ENCODE assay signal across 8 cellular contexts in genomic region chr1:203304919-203305808, GRCh38. TPM values are rescaled to one million over a fixed set of nuclear protein-coding genes. Genes with fewer than 3 reads are reported as not detected.
DNase-seq lines count a peak whose midpoint lies in the region; ATAC-seq, FAIRE-seq and TF ChIP-seq lines count a peak whose summit lies in the region.

BTG2 (plus strand) TSS chr1:203305519; CDS start chr1:203305607, 88 bp downstream.

- DNase-seq in COR-L47 (lab: John Stamatoyannopoulos, UW) (peak; percentile 79), HUDEP-2 (lab: John Stamatoyannopoulos, UW; ENCODE audit: unreplicated experiment in 76 of 76) (peak in 73 of 76 experiments; percentile 11 to 93 (median 79)), NOMO-1 treated with DMSO at 0.1 percent for 48 hours (lab: John Stamatoyannopoulos, UW; ENCODE audit: unreplicated experiment) (peak; percentile 78), H1 (ENCODE audit: low read depth in 1 of 2, low spot score in 2 of 2) (peak; percentile 70 to 85), mesenchymal stem cell (peak; percentile 93)
- peak; percentile 93 for DNase-seq in activated CD8-positive, alpha-beta memory T cell treated with anti-CD3 and anti-CD28 coated beads, Interleukin-2, amount 10 ng/mL, durations not matched to agents 7 days and 5 days
- DNase-seq in stimulated activated CD8-positive, alpha-beta memory T cell treated with anti-CD3 and anti-CD28 coated beads, Interleukin-12 subunit alpha, Interleukin-12 subunit beta, amount 100 ng/mL, for 4 hours (ENCODE audit: low read depth): peak; percentile 89

- H3K27me3 Mint-ChIP-seq in activated CD8-positive, alpha-beta memory T cell treated with anti-CD3 and anti-CD28 coated beads, Interleukin-2, amount 10 ng/mL, durations not matched to agents 7 days and 5 days: no peaks in the 10 kb centered on the region

- peak; percentile 83 to 85 for TF ChIP-seq POLR2A in H1 (IDR thresholded peaks at IDR 0.05; ENCODE audit: control extremely low read depth in 1 of 2, low read depth in 2 of 2, low read length in 2 of 2)

- POLR2A ChIA-PET in H1 (lab: Charles Lee; ENCODE audit: partially characterized antibody): interaction anchor here (0.6 to 3.3 kb wide), 5 partner anchors 12 to 299 kb away, joined by 3 to 11 read pairs (median 5); no protein-coding TSS in a partner anchor

- H3K36me3 ChIP-seq in H1 (ENCODE audit: control insufficient read depth in 2 of 4, insufficient read depth in 4 of 4, low read length in 3 of 4) (no peaks in the 10 kb centered on the region; a peak in 1 of 8 replicates), mesenchymal stem cell (ENCODE audit: control insufficient read depth in 1 of 2, insufficient read depth in 2 of 2, low read depth in 1 of 2, low read length in 2 of 2) (peaks cover 16 to 33% of the 10 kb centered on the region in 2 experiments)

- H3K9ac ChIP-seq in H1 (replicated peaks in 1 of 4; ENCODE audit: extremely low read depth in 1 of 4, low read depth in 3 of 4, low read length in 3 of 4) (peak within 1 kb of the TSS; percentile 59 to 93 (median 70)), mesenchymal stem cell (ENCODE audit: low read length) (peak within 1 kb of the TSS; percentile 91)

- no peaks in the 10 kb centered on the region for H3K79me2 ChIP-seq in H1 (ENCODE audit: control insufficient read depth in 1 of 2, insufficient read depth in 2 of 2, low read length in 2 of 2)

- H3K23ac ChIP-seq in H1 (ENCODE audit: insufficient read length) (no peak within 1 kb of the TSS), mesenchymal stem cell (ENCODE audit: low read length in 2 of 2) (peak within 1 kb of the TSS in 1 of 2 experiments; percentile 95)

- no peak within 1 kb of the TSS for H2BK20ac ChIP-seq in H1 (ENCODE audit: low read length)

- no peak within 1 kb of the TSS for H3K4ac ChIP-seq in H1 (replicated peaks; ENCODE audit: insufficient read length, low read depth, low read length)
- H3K4ac ChIP-seq in mesenchymal stem cell (ENCODE audit: low read depth in 1 of 2, low read length in 2 of 2): peak within 1 kb of the TSS; percentile 48 to 83

- peaks cover 58% of the 10 kb centered on the region for H3K4me1 Mint-ChIP-seq in activated CD8-positive, alpha-beta memory T cell treated with anti-CD3 and anti-CD28 coated beads, Interleukin-2, amount 10 ng/mL, durations not matched to agents 7 days and 5 days

- no peak within 1 kb of the TSS for H2BK120ac ChIP-seq in H1 (replicated peaks; ENCODE audit: low read depth, low read length)
- H2BK120ac ChIP-seq in mesenchymal stem cell (ENCODE audit: low read depth, low read length): no peak within 1 kb of the TSS

- no peak within 1 kb of the TSS for H4K5ac ChIP-seq in H1 (ENCODE audit: insufficient read length, low read depth, low read length)

- H2BK5ac ChIP-seq in H1 (ENCODE audit: low read depth, low read length): no peak within 1 kb of the TSS
- H2BK5ac ChIP-seq in mesenchymal stem cell (ENCODE audit: low read depth, low read length, poor library complexity, severe bottlenecking): peak within 1 kb of the TSS; percentile 57

- no peak within 1 kb of the TSS for H3K56ac ChIP-seq in H1 (replicated peaks; ENCODE audit: insufficient read length, low read depth, low read length)

- peaks cover 13% of the 10 kb centered on the region for H3K23me2 ChIP-seq in H1 (ENCODE audit: low read depth, low read length)

- H3K14ac ChIP-seq in H1 (ENCODE audit: insufficient read length): no peak within 1 kb of the TSS
- peak within 1 kb of the TSS in 1 of 2 experiments; percentile 96 for H3K14ac ChIP-seq in mesenchymal stem cell (ENCODE audit: low read length in 2 of 2)

- H3K79me1 ChIP-seq in H1 (ENCODE audit: low read depth, low read length): no peaks in the 10 kb centered on the region
- peaks cover 19% of the 10 kb centered on the region for H3K79me1 ChIP-seq in mesenchymal stem cell (replicated peaks; ENCODE audit: low read length, poor library complexity, severe bottlenecking)

- H3K27ac Mint-ChIP-seq in activated CD8-positive, alpha-beta memory T cell treated with anti-CD3 and anti-CD28 coated beads, Interleukin-2, amount 10 ng/mL, durations not matched to agents 7 days and 5 days: peak within 1 kb of the TSS; percentile 96

- H3K27me3 ChIP-seq in H1 (replicated peaks in 1 of 4; ENCODE audit: control insufficient read depth in 3 of 4, extremely low read depth in 1 of 4, insufficient read depth in 3 of 4, low read length in 3 of 4) (peaks cover 41 to 86% (median 77%) of the 10 kb centered on the region in 4 experiments), mesenchymal stem cell (ENCODE audit: control insufficient read depth in 1 of 2, insufficient read depth in 1 of 2, low read length in 2 of 2) (peaks cover 3 to 21% of the 10 kb centered on the region in 2 experiments)

- H3K4me3 ChIP-seq in H1 (ENCODE audit: extremely low read depth in 1 of 4, insufficient read depth in 2 of 4, low read depth in 3 of 4, low read length in 4 of 4) (peak within 1 kb of the TSS; percentile 74 to 92 (median 78)), mesenchymal stem cell (ENCODE audit: insufficient read depth in 1 of 2, low read depth in 1 of 2, low read length in 2 of 2) (peak within 1 kb of the TSS; percentile 89 to 91)

- H2AK5ac ChIP-seq in H1 (ENCODE audit: low read depth, low read length): no peak within 1 kb of the TSS; the same call in 1 of the 2 replicates
- peak within 1 kb of the TSS; percentile 26 for H2AK5ac ChIP-seq in mesenchymal stem cell (ENCODE audit: low read length, severe bottlenecking)

- H2AFZ ChIP-seq in H1 (ENCODE audit: low read length): peak within 1 kb of the TSS; percentile 92
- peak within 1 kb of the TSS; percentile 15 for H2AFZ ChIP-seq in mesenchymal stem cell (ENCODE audit: low read depth, low read length)

- H2BK12ac ChIP-seq in H1 (ENCODE audit: low read depth, low read length) (peak within 1 kb of the TSS; percentile 80; the same call in 1 of the 2 replicates), mesenchymal stem cell (ENCODE audit: low read length in 2 of 2) (peak within 1 kb of the TSS in 1 of 2 experiments; percentile 77)

- H3K18ac ChIP-seq in H1 (ENCODE audit: extremely low read depth, low read length): peak within 1 kb of the TSS; percentile 86
- peak within 1 kb of the TSS; percentile 35 to 91 for H3K18ac ChIP-seq in mesenchymal stem cell (ENCODE audit: low read depth in 1 of 2, low read length in 2 of 2)

- no peak for TF ChIP-seq CTCF in H1 (IDR thresholded peaks at IDR 0.05; ENCODE audit: control extremely low read depth in 1 of 3, insufficient read depth in 1 of 3, low read depth in 1 of 3, low read length in 3 of 3)

- H3K36me3 Mint-ChIP-seq in activated CD8-positive, alpha-beta memory T cell treated with anti-CD3 and anti-CD28 coated beads, Interleukin-2, amount 10 ng/mL, durations not matched to agents 7 days and 5 days: peaks cover 42% of the 10 kb centered on the region

- peak within 1 kb of the TSS; percentile 95 for H3K4me3 Mint-ChIP-seq in activated CD8-positive, alpha-beta memory T cell treated with anti-CD3 and anti-CD28 coated beads, Interleukin-2, amount 10 ng/mL, durations not matched to agents 7 days and 5 days

- H3K4me2 ChIP-seq in H1 (ENCODE audit: insufficient read depth in 1 of 2, low read depth in 2 of 2, low read length in 2 of 2): peak within 1 kb of the TSS; percentile 82 to 88
- H3K4me2 ChIP-seq in mesenchymal stem cell (ENCODE audit: low read length, poor library complexity, severe bottlenecking): peak within 1 kb of the TSS; percentile 70

- no peak for TF ChIP-seq RAD21 in H1 (IDR thresholded peaks at IDR 0.05 in 1 of 2, conservative IDR thresholded peaks at IDR 0.05 in 1 of 2; ENCODE audit: low read depth in 2 of 2, low read length in 2 of 2)

- peaks cover 5 to 24% of the 10 kb centered on the region in 2 experiments for H4K20me1 ChIP-seq in H1 (replicated peaks in 1 of 2; ENCODE audit: control insufficient read depth in 1 of 2, insufficient read depth in 2 of 2, low read length in 2 of 2)

- FAIRE-seq in H1 (lab: Jason Lieb, UNC): no peak

- H3K9me3 ChIP-seq in H1 (ENCODE audit: insufficient read depth in 2 of 2, low read depth in 1 of 2, low read length in 1 of 2): no peaks in the 10 kb centered on the region
- no peaks in the 10 kb centered on the region for H3K9me3 ChIP-seq in mesenchymal stem cell (ENCODE audit: control insufficient read depth, low read length)

- WGBS in H1 (ENCODE audit: extremely low coverage in 1 of 2, insufficient coverage in 1 of 2, insufficient read length in 1 of 2, insufficient replicate concordance in 2 of 2, low coverage in 1 of 2, low lambda C conversion rate in 2 of 2, missing lambda C conversion rate in 1 of 2), 2 experiments: 4% methylated on average over 45 of the region's 79 CpGs; no CpG with 5 or more reads in 1 of the 2 experiments
- 2% methylated on average over 46 of the region's 79 CpGs for WGBS in mesenchymal stem cell

- H4K8ac ChIP-seq in H1 (ENCODE audit: extremely low read depth, insufficient read depth, low read length) (peak within 1 kb of the TSS; percentile 78; the same call in 1 of the 2 replicates), mesenchymal stem cell (ENCODE audit: low read length) (peak within 1 kb of the TSS; percentile 22)

- peak within 1 kb of the TSS; percentile 11 for H4K91ac ChIP-seq in H1 (replicated peaks; ENCODE audit: insufficient read length, low read length)
- H4K91ac ChIP-seq in mesenchymal stem cell (ENCODE audit: low read length): peak within 1 kb of the TSS; percentile 43

- no peak within 1 kb of the TSS for H3K27ac ChIP-seq in H1 (ENCODE audit: low read depth, low read length)
- H3K27ac ChIP-seq in mesenchymal stem cell (ENCODE audit: low read length, poor library complexity, severe bottlenecking): peak within 1 kb of the TSS; percentile 56

- H3K4me1 ChIP-seq in H1 (replicated peaks in 1 of 4; ENCODE audit: control insufficient read depth in 3 of 4, insufficient read depth in 4 of 4, low read length in 3 of 4) (peaks cover 14 to 33% (median 18%) of the 10 kb centered on the region in 4 experiments), mesenchymal stem cell (ENCODE audit: control insufficient read depth, insufficient read depth, low read depth, low read length) (peaks cover 16% of the 10 kb centered on the region)

- CTCF ChIA-PET in activated CD8-positive, alpha-beta memory T cell treated with anti-CD3 and anti-CD28 coated beads, Interleukin-2, amount 10 ng/mL, durations not matched to agents 7 days and 5 days (lab: Charles Lee): interaction anchor here (0.6 to 14.1 kb wide), 9 partner anchors 10 to 183 kb away, joined by 3 to 345 read pairs (median 21); no protein-coding TSS in a partner anchor
- CTCF ChIA-PET in H1 (lab: Charles Lee; ENCODE audit: partially characterized antibody): interaction anchor here (1.0 to 9.3 kb wide), 6 partner anchors 10 to 35 kb away, joined by 4 to 123 read pairs (median 24); no protein-coding TSS in a partner anchor

- no peak for TF ChIP-seq EP300 in H1 (IDR thresholded peaks at IDR 0.05; ENCODE audit: borderline replicate concordance in 1 of 2, low read depth in 2 of 2, low read length in 2 of 2)

- H2BK15ac ChIP-seq in H1 (ENCODE audit: low read length): peak within 1 kb of the TSS; percentile 72; the same call in 1 of the 2 replicates
- H2BK15ac ChIP-seq in mesenchymal stem cell (ENCODE audit: low read depth, poor library complexity, severe bottlenecking): peak within 1 kb of the TSS; percentile 73

- no peaks in the 10 kb centered on the region for H3K9me3 Mint-ChIP-seq in activated CD8-positive, alpha-beta memory T cell treated with anti-CD3 and anti-CD28 coated beads, Interleukin-2, amount 10 ng/mL, durations not matched to agents 7 days and 5 days (ENCODE audit: low read depth)

- ATAC-seq in GM21381 (IDR thresholded peaks at IDR 0.05; ENCODE audit: unreplicated experiment): peak; percentile 75
- peak; percentile 81 for ATAC-seq in activated CD8-positive, alpha-beta memory T cell treated with anti-CD3 and anti-CD28 coated beads, Interleukin-2, amount 10 ng/mL, durations not matched to agents 7 days and 5 days

RNA-seq across cellular contexts. Expression of gene BTG2, which starts in this region (rescaled TPM):
- total RNA-seq in activated CD8-positive, alpha-beta memory T cell treated with anti-CD3 and anti-CD28 coated beads, Interleukin-2, amount 10 ng/mL, durations not matched to agents 7 days and 5 days: 100 to 1,000 TPM in 1 of 2 experiments, 10 to 100 TPM in 1; 72.2 to 142 TPM
- 4.1 and 4.8 TPM in 2 replicates for total RNA-seq in H1 (2021; fragmentation: NEBNext Ultra II Directional; extraction: Animal tissue kit (Norgen Biotek cat#: 25700))
- 11.0 and 15.1 TPM in 2 replicates for polyA plus RNA-seq in H1 (2011; rRNA removed)
- 10.1 TPM for polyA plus RNA-seq in H1 (2011; cell fraction: cytosol; rRNA removed)
- polyA plus RNA-seq in H1 (2011; cell fraction: nucleus; rRNA removed): 10.0 TPM
- 5.6 to 6.3 TPM (median 5.9 TPM) in 4 replicates for polyA plus RNA-seq in H1 (2012, experiment 1 of 2)
- polyA plus RNA-seq in H1 (2012, experiment 2 of 2): 7.6 TPM
- 2.1 TPM for polyA plus RNA-seq in H1 (2013, experiment 1 of 2)
- 2.6 TPM for polyA plus RNA-seq in H1 (2013, experiment 2 of 2)
- polyA minus RNA-seq in H1 (2011; rRNA and poly(A)+ RNA removed): 7.2 and 7.6 TPM in 2 replicates
- polyA minus RNA-seq in H1 (2011; cell fraction: cytosol; rRNA and poly(A)+ RNA removed): 9.8 TPM
- polyA minus RNA-seq in H1 (2011; cell fraction: nucleus; rRNA and poly(A)+ RNA removed): 19.8 TPM
- polyA plus RNA-seq in mesenchymal stem cell (2013, experiment 1 of 2): 23.3 TPM
- polyA plus RNA-seq in mesenchymal stem cell (2013, experiment 2 of 2): 22.9 TPM

Comparison
In these comparisons a context has a peak if more than half of its experiments do, and no peak if none do; other contexts are left out.
1. RNA of gene BTG2 (total RNA-seq): 72.2 to 142 TPM in activated CD8-positive, alpha-beta memory T cell treated with anti-CD3 and anti-CD28 coated beads, Interleukin-2, amount 10 ng/mL, durations not matched to agents 7 days and 5 days; 4.1 to 4.8 TPM in H1; every median in the first group is over 10 times any median in the second.
2. Peak in every context shown above with its lines, with median percentiles within 50 percentile points of each other: DNase-seq.